1 cellular context compared by ENCODE assay signal in the genomic region with DNA sequence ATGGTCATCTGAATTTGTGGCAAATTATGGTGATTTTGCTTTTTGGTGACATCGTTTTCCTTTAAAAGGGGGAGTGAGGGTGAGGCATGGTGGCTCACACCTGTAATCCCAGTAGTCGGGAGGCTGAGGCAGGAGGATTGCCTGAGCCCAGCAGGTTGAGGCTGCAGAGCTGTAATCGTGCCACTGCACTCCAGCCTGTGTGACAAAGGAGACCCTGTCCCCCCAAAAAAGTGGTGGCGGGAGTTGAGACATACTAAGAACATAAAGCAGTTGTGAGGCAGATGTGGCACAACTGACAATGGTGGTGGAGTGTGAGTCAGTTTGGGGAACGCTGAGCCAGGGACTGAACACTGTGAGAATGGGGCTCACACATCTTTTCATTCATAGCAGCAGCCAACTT.
TF ChIP-seq lines count a peak whose summit lies in the region.

No MANE protein-coding gene starts in this region.

TF ChIP-seq in GM12878, 131 proteins besides CTCF, POLR2A, EP300 and RAD21:
- TF ChIP-seq, protein P1, sequence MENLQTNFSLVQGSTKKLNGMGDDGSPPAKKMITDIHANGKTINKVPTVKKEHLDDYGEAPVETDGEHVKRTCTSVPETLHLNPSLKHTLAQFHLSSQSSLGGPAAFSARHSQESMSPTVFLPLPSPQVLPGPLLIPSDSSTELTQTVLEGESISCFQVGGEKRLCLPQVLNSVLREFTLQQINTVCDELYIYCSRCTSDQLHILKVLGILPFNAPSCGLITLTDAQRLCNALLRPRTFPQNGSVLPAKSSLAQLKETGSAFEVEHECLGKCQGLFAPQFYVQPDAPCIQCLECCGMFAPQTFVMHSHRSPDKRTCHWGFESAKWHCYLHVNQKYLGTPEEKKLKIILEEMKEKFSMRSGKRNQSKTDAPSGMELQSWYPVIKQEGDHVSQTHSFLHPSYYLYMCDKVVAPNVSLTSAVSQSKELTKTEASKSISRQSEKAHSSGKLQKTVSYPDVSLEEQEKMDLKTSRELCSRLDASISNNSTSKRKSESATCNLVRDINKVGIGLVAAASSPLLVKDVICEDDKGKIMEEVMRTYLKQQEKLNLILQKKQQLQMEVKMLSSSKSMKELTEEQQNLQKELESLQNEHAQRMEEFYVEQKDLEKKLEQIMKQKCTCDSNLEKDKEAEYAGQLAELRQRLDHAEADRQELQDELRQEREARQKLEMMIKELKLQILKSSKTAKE (IDR thresholded peaks at IDR 0.05; ENCODE audit: low read depth, poor library complexity, severe bottlenecking), result no peak
- TF ChIP-seq, protein P2, sequence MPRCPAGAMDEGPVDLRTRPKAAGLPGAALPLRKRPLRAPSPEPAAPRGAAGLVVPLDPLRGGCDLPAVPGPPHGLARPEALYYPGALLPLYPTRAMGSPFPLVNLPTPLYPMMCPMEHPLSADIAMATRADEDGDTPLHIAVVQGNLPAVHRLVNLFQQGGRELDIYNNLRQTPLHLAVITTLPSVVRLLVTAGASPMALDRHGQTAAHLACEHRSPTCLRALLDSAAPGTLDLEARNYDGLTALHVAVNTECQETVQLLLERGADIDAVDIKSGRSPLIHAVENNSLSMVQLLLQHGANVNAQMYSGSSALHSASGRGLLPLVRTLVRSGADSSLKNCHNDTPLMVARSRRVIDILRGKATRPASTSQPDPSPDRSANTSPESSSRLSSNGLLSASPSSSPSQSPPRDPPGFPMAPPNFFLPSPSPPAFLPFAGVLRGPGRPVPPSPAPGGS (IDR thresholded peaks at IDR 0.05; ENCODE audit: borderline replicate concordance, insufficient read depth, low read depth, low read length, poor library complexity, severe bottlenecking), result peak; percentile 27
- TF ChIP-seq KAT2A (conservative IDR thresholded peaks at IDR 0.05; ENCODE audit: control insufficient read depth, low read depth, low read length), result no peak
TF ChIP-seq in GM12878: peak in this region for 1.
